Comparison of ENCODE assay signal across 19 cellular contexts in the genomic region with DNA sequence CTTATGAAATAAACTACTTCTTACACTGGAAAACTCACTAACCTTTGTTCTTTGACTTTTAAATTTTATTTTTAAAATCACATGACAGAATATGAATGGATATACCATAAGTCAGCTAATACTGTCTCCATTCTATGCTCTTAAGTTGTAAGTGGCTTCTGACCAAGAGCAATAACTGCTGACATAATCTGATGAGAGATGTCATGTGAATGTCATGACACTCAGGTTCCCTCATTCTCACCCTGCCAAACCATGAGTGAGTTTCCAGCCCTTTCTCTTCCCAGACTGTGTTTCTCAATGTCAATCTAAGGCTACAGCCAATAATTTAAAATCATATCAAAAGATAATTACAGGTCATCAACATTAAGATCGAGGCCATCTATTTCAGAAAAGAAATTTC.
"Had no signal": no experiment of that assay in that cellular context is flagged by ENCODE, and none has a peak within 500 bp of the region (broad histone marks: within the 10 kb centered on the region; RNA-seq: fewer than 3 reads in every experiment).

No MANE protein-coding gene starts in this region.

- H3K9me3 ChIP-seq: colonic mucosa, neutrophil, pancreas, right lobe of liver, thoracic aorta, tibial nerve, upper lobe of left lung, uterus had no signal

- H3K4me1 ChIP-seq: colonic mucosa, pancreas, right lobe of liver, upper lobe of left lung, uterus had no signal

- DNase-seq: colonic mucosa; effector CD8-positive, alpha-beta T cell; endodermal cell; foreskin melanocyte; natural killer cell; pancreas; right lobe of liver; stimulated activated CD4-positive, alpha-beta T cell treated with anti-CD3 and anti-CD28 coated beads, Interleukin-4, amount 100 ng/mL, for 4 hours; stimulated activated naive CD8-positive, alpha-beta T cell treated with anti-CD3 and anti-CD28 coated beads, Interleukin-15, Interleukin-2, amounts not matched to agents 100 U/mL and 50 U/mL, for 24 hours; upper lobe of left lung; uterus had no signal

- H3K4me3 ChIP-seq: colonic mucosa, lung, pancreas, right lobe of liver, thoracic aorta, tibial nerve, upper lobe of left lung, uterus had no signal

- FAIRE-seq: keratinocyte, pancreas had no signal

- H3K27ac ChIP-seq: colonic mucosa, epithelial cell of prostate, neutrophil, pancreas, right lobe of liver, thoracic aorta, tibial nerve, upper lobe of left lung, uterus had no signal

- ATAC-seq: esophagus mucosa; natural killer cell; stimulated activated memory B cell treated with anti-CD40 and anti-IgM and Interleukin-4, amounts not matched to agents 10 μg/mL and 1 μg/mL and 100 μg/mL, for 72 hours; stimulated activated naive CD8-positive, alpha-beta T cell treated with anti-CD3 and anti-CD28 coated beads, Interleukin-15, Interleukin-2, amounts not matched to agents 100 U/mL and 50 U/mL, for 24 hours had no signal

- H3K36me3 ChIP-seq: colonic mucosa, neutrophil, pancreas, right lobe of liver, thoracic aorta, tibial nerve, upper lobe of left lung, uterus had no signal

- H3K27me3 ChIP-seq: colonic mucosa, neutrophil, pancreas, right lobe of liver, tibial nerve, upper lobe of left lung, uterus had no signal
